Comparison of ENCODE assay signal across 19 cellular contexts in genomic region chr16:5982979-5983378, GRCh38.
DNase-seq lines count a peak whose midpoint lies in the region; ATAC-seq, FAIRE-seq and TF ChIP-seq lines count a peak whose summit lies in the region.
"Had no signal": no experiment of that assay in that cellular context is flagged by ENCODE, and none has a peak within 500 bp of the region (broad histone marks: within the 10 kb centered on the region; RNA-seq: fewer than 3 reads in every experiment).

No MANE protein-coding gene starts in this region.

- H2BK20ac ChIP-seq in H1 (ENCODE audit: low read length), result no peak overlapping the region

- H3K23me2 ChIP-seq in H1 (ENCODE audit: low read depth, low read length), result no peaks in the 10 kb centered on the region

- H3K4ac ChIP-seq in H1 (replicated peaks; ENCODE audit: insufficient read length, low read depth, low read length), result no peak overlapping the region

- H2BK120ac ChIP-seq in H1 (replicated peaks; ENCODE audit: low read depth, low read length), result no peak overlapping the region

- H4K20me1 ChIP-seq in GM23338 (replicated peaks; ENCODE audit: insufficient read depth), result no peaks in the 10 kb centered on the region
- no peaks in the 10 kb centered on the region for H4K20me1 ChIP-seq in H1 (replicated peaks in 1 of 2; ENCODE audit: control insufficient read depth in 1 of 2, insufficient read depth in 2 of 2, low read length in 2 of 2)

- intact Hi-C loops in tibial artery (cut with DNase I; ENCODE audit: low total_unique reads), result no loop called here

- TF ChIP-seq EP300 in H1 (IDR thresholded peaks at IDR 0.05; ENCODE audit: borderline replicate concordance in 1 of 2, low read depth in 2 of 2, low read length in 2 of 2), result no peak

- peaks cover 43% of the 10 kb centered on the region for H3K4me1 Mint-ChIP-seq in GM23338
- no peaks in the 10 kb centered on the region for H3K4me1 Mint-ChIP-seq in activated naive CD4-positive, alpha-beta T cell treated with anti-CD3 and anti-CD28 coated beads, Interleukin-2, amount 10 ng/mL, durations not matched to agents 7 days and 5 days
- H3K4me1 Mint-ChIP-seq: B cell had no signal

- no peaks in the 10 kb centered on the region for H3K9me3 Mint-ChIP-seq in GM23338
- peaks cover 14% of the 10 kb centered on the region for H3K9me3 Mint-ChIP-seq in activated naive CD4-positive, alpha-beta T cell treated with anti-CD3 and anti-CD28 coated beads, Interleukin-2, amount 10 ng/mL, durations not matched to agents 7 days and 5 days

- no peak overlapping the region for H3K4me3 Mint-ChIP-seq in GM23338
- no peak overlapping the region for H3K4me3 Mint-ChIP-seq in activated naive CD4-positive, alpha-beta T cell treated with anti-CD3 and anti-CD28 coated beads, Interleukin-2, amount 10 ng/mL, durations not matched to agents 7 days and 5 days
- H3K4me3 Mint-ChIP-seq: B cell; CD4-positive, alpha-beta T cell; HFFc6 had no signal

- H2AFZ ChIP-seq in GM23338 (no peak overlapping the region), H1 (ENCODE audit: low read length) (no peak overlapping the region)

- H3F3A ChIP-seq in GM23338 (replicated peaks; ENCODE audit: low read depth), result no peaks in the 10 kb centered on the region

- H3K4me3 ChIP-seq in GM23338, result no peak overlapping the region
- H3K4me3 ChIP-seq in H1 (ENCODE audit: extremely low read depth in 1 of 4, insufficient read depth in 2 of 4, low read depth in 3 of 4, low read length in 4 of 4), result no peak overlapping the region; a peak in 1 of 8 replicates
- H3K4me3 ChIP-seq in tibial artery, result no peak overlapping the region
- H3K4me3 ChIP-seq: GM12878 had no signal

- H3K36me3 ChIP-seq in GM23338 (ENCODE audit: insufficient read depth) (no peaks in the 10 kb centered on the region), H1 (ENCODE audit: control insufficient read depth in 2 of 4, insufficient read depth in 4 of 4, low read length in 3 of 4) (no peaks in the 10 kb centered on the region), tibial artery (no peaks in the 10 kb centered on the region)

- H3K56ac ChIP-seq in H1 (replicated peaks; ENCODE audit: insufficient read length, low read depth, low read length), result no peak overlapping the region

- H3K27ac Mint-ChIP-seq in GM23338, result no peak overlapping the region; the same call in 1 of the 2 replicates
- H3K27ac Mint-ChIP-seq in activated naive CD4-positive, alpha-beta T cell treated with anti-CD3 and anti-CD28 coated beads, Interleukin-2, amount 10 ng/mL, durations not matched to agents 7 days and 5 days, result no peak overlapping the region
- H3K27ac Mint-ChIP-seq: B cell; CD4-positive, alpha-beta T cell; HFFc6 had no signal

- no peak overlapping the region for H3K9ac ChIP-seq in H1 (replicated peaks in 1 of 4; ENCODE audit: extremely low read depth in 1 of 4, low read depth in 3 of 4, low read length in 3 of 4)

- 80% methylated on average over 11 of the region's 11 CpGs; no CpG with 5 or more reads in 1 of the 2 experiments for WGBS in H1 (ENCODE audit: extremely low coverage in 1 of 2, insufficient coverage in 1 of 2, insufficient read length in 1 of 2, insufficient replicate concordance in 2 of 2, low coverage in 1 of 2, low lambda C conversion rate in 2 of 2, missing lambda C conversion rate in 1 of 2), 2 experiments

- 0 out of 2 replicates have a peak overlapping the region, but pooled peaks have one; percentile 62 for H2BK12ac ChIP-seq in H1 (ENCODE audit: low read depth, low read length)

- H3K79me2 ChIP-seq in GM23338 (replicated peaks; ENCODE audit: insufficient read depth) (no peaks in the 10 kb centered on the region), H1 (ENCODE audit: control insufficient read depth in 1 of 2, insufficient read depth in 2 of 2, low read length in 2 of 2) (no peaks in the 10 kb centered on the region)

- peak; percentile 17; the same call in 2 of the 3 replicates for ATAC-seq in GM23338
- ATAC-seq: GM12878, HepG2 had no signal

- H4K91ac ChIP-seq in H1 (replicated peaks; ENCODE audit: insufficient read length, low read length), result peak overlapping the region; percentile 61

- H2AK5ac ChIP-seq in H1 (ENCODE audit: low read depth, low read length), result no peak overlapping the region

- H2BK5ac ChIP-seq in H1 (ENCODE audit: low read depth, low read length), result no peak overlapping the region

- H3K14ac ChIP-seq in H1 (ENCODE audit: insufficient read length), result no peak overlapping the region

- H3K27me3 ChIP-seq in GM23338 (ENCODE audit: insufficient read depth), result no peaks in the 10 kb centered on the region
- peaks cover 0 to 2% (median 0%) of the 10 kb centered on the region in 4 experiments; a peak in 1 of 7 replicates for H3K27me3 ChIP-seq in H1 (replicated peaks in 1 of 4; ENCODE audit: control insufficient read depth in 3 of 4, extremely low read depth in 1 of 4, insufficient read depth in 3 of 4, low read length in 3 of 4)
- no peaks in the 10 kb centered on the region for H3K27me3 ChIP-seq in tibial artery

- CTCF ChIA-PET in H1 (lab: Charles Lee; ENCODE audit: partially characterized antibody), result no interaction called here
- CTCF ChIA-PET in activated naive CD4-positive, alpha-beta T cell treated with anti-CD3 and anti-CD28 coated beads, Interleukin-2, amount 10 ng/mL, durations not matched to agents 7 days and 5 days (lab: Charles Lee), result no interaction called here

- TF ChIP-seq CTCF in GM23338 (conservative IDR thresholded peaks at IDR 0.05; ENCODE audit: low read depth in 2 of 2) (no peak), H1 (IDR thresholded peaks at IDR 0.05; ENCODE audit: control extremely low read depth in 1 of 3, insufficient read depth in 1 of 3, low read depth in 1 of 3, low read length in 3 of 3) (no peak), tibial artery (IDR thresholded peaks at IDR 0.05) (no peak)

- no peaks in the 10 kb centered on the region for H3K9me2 ChIP-seq in GM23338 (ENCODE audit: insufficient read depth)

- peaks cover 9% of the 10 kb centered on the region for H3K4me1 ChIP-seq in GM23338 (ENCODE audit: insufficient read depth)
- peaks cover 3 to 25% (median 17%) of the 10 kb centered on the region in 4 experiments for H3K4me1 ChIP-seq in H1 (replicated peaks in 1 of 4; ENCODE audit: control insufficient read depth in 3 of 4, insufficient read depth in 4 of 4, low read length in 3 of 4)
- H3K4me1 ChIP-seq in tibial artery, result no peaks in the 10 kb centered on the region

- H3K27ac ChIP-seq in GM23338 (ENCODE audit: low read depth) (no peak overlapping the region), H1 (ENCODE audit: low read depth, low read length) (no peak overlapping the region), tibial artery (no peak overlapping the region)

- H4K8ac ChIP-seq in H1 (ENCODE audit: extremely low read depth, insufficient read depth, low read length), result no peak overlapping the region

- no peak for TF ChIP-seq POLR2A in H1 (IDR thresholded peaks at IDR 0.05; ENCODE audit: control extremely low read depth in 1 of 2, low read depth in 2 of 2, low read length in 2 of 2)

- POLR2A ChIA-PET in H1 (lab: Charles Lee; ENCODE audit: partially characterized antibody), result no interaction called here

- FAIRE-seq in H1 (lab: Jason Lieb, UNC), result no peak
- FAIRE-seq: A204.1, GM12878, GM18507, HepG2, HTR-8/SVneo had no signal

- 0 out of 2 replicates have a peak overlapping the region, but pooled peaks have one; percentile 61 for H2BK15ac ChIP-seq in H1 (ENCODE audit: low read length)

- DNase-seq in GM23338 (ENCODE audit: low spot score), result no peak
- DNase-seq in NCI-H2227 treated with DMSO at 0.1 percent for 48 hours (lab: John Stamatoyannopoulos, UW), result peak; percentile 82
- no peak for DNase-seq in H1 (ENCODE audit: low read depth in 1 of 2, low spot score in 2 of 2)
- DNase-seq in putamen (ENCODE audit: low spot score), result peak; percentile 32
- no peak for DNase-seq in tibial artery
- DNase-seq in activated naive CD4-positive, alpha-beta T cell treated with anti-CD3 and anti-CD28 coated beads, Interleukin-2, amount 10 ng/mL, durations not matched to agents 7 days and 5 days, result no peak
- no peak for DNase-seq in activated T-cell treated with anti-CD3 and anti-CD28 coated beads for 4 hours
- DNase-seq: C1 segment of cervical spinal cord; Calu3; CD4-positive, alpha-beta T cell; DMS 273 treated with DMSO at 0.1 percent for 48 hours; HCEC 1CT; HFFc6 had no signal

- no peak overlapping the region for H3K23ac ChIP-seq in H1 (ENCODE audit: insufficient read length)

- peaks cover 8% of the 10 kb centered on the region for H3K27me3 Mint-ChIP-seq in GM23338 (ENCODE audit: insufficient read depth, low read depth, poor library complexity)
- H3K27me3 Mint-ChIP-seq in activated naive CD4-positive, alpha-beta T cell treated with anti-CD3 and anti-CD28 coated beads, Interleukin-2, amount 10 ng/mL, durations not matched to agents 7 days and 5 days, result no peaks in the 10 kb centered on the region
- H3K27me3 Mint-ChIP-seq: B cell; CD4-positive, alpha-beta T cell had no signal

- H3K4me2 ChIP-seq in GM23338, result no peak overlapping the region
- H3K4me2 ChIP-seq in H1 (ENCODE audit: insufficient read depth in 1 of 2, low read depth in 2 of 2, low read length in 2 of 2), result peak overlapping the region in 1 of 2 experiments; percentile 11; a peak in 1 of 4 replicates

- no peak for TF ChIP-seq RAD21 in H1 (IDR thresholded peaks at IDR 0.05 in 1 of 2, conservative IDR thresholded peaks at IDR 0.05 in 1 of 2; ENCODE audit: low read depth in 2 of 2, low read length in 2 of 2)

- H3K18ac ChIP-seq in H1 (ENCODE audit: extremely low read depth, low read length), result no peak overlapping the region

- H3K79me1 ChIP-seq in H1 (ENCODE audit: low read depth, low read length), result no peaks in the 10 kb centered on the region

- H3K9me3 ChIP-seq in H1 (ENCODE audit: insufficient read depth in 2 of 2, low read depth in 1 of 2, low read length in 1 of 2), result no peaks in the 10 kb centered on the region
- H3K9me3 ChIP-seq in tibial artery, result no peaks in the 10 kb centered on the region

- no peak overlapping the region for H4K5ac ChIP-seq in H1 (ENCODE audit: insufficient read length, low read depth, low read length)

- H3K36me3 Mint-ChIP-seq in GM23338 (ENCODE audit: low read depth), result no peaks in the 10 kb centered on the region
- no peaks in the 10 kb centered on the region for H3K36me3 Mint-ChIP-seq in activated naive CD4-positive, alpha-beta T cell treated with anti-CD3 and anti-CD28 coated beads, Interleukin-2, amount 10 ng/mL, durations not matched to agents 7 days and 5 days

TF ChIP-seq in GM23338, 12 proteins besides CTCF, POLR2A, EP300 and RAD21 (continues in another document):
- no peak for TF ChIP-seq CREB1 (CRISPR knock-in tag; IDR thresholded peaks at IDR 0.05; ENCODE audit: low read depth)
- TF ChIP-seq JUNB (IDR thresholded peaks at IDR 0.05; ENCODE audit: unreplicated experiment), result no peak

TF ChIP-seq in H1, 55 proteins besides CTCF, POLR2A, EP300 and RAD21:
- TF ChIP-seq JUND (IDR thresholded peaks at IDR 0.05; ENCODE audit: low read length) (no peak), CREB1 (IDR thresholded peaks at IDR 0.05) (no peak), KDM5A (IDR thresholded peaks at IDR 0.05; ENCODE audit: low read length) (no peak), GTF2F1 (IDR thresholded peaks at IDR 0.05; ENCODE audit: borderline replicate concordance, low read depth, low read length) (no peak), SP1 (IDR thresholded peaks at IDR 0.05; ENCODE audit: low read depth, low read length) (no peak)

Comparison
In these comparisons a context has a peak if more than half of its experiments do, and no peak if none do; other contexts are left out.
1. DNase-seq: peak in NCI-H2227 treated with DMSO at 0.1 percent for 48 hours (single experiment) and putamen (single experiment); none in GM23338 (single experiment), H1 (0 of 2), tibial artery (0 of 2), activated naive CD4-positive, alpha-beta T cell treated with anti-CD3 and anti-CD28 coated beads, Interleukin-2, amount 10 ng/mL, durations not matched to agents 7 days and 5 days (single experiment) and activated T-cell treated with anti-CD3 and anti-CD28 coated beads for 4 hours (single experiment).